ENCODE assay signal across 9 cellular contexts in genomic region chr16:568401-569258, GRCh38. TPM values are rescaled to one million over a fixed set of nuclear protein-coding genes. Genes with fewer than 3 reads are reported as not detected.
DNase-seq lines count a peak whose midpoint lies in the region; ATAC-seq and TF ChIP-seq lines count a peak whose summit lies in the region.
"Had no signal": no experiment of that assay in that cellular context is flagged by ENCODE, and none has a peak within 500 bp of the region (broad histone marks: within the 10 kb centered on the region; RNA-seq: fewer than 3 reads in every experiment).

No MANE protein-coding gene starts in this region.

- H3K9ac ChIP-seq in iPS-18a (ENCODE audit: low read length) (peak overlapping the region; percentile 62), subcutaneous abdominal adipose tissue (ENCODE audit: low read length in 5 of 5) (peak overlapping the region in 4 of 5 donors; percentile 56 to 83 (median 76))

- DNase-seq in T-helper 1 cell = no peak
- DNase-seq in WTC11 (ENCODE audit: low spot score) = no peak
- DNase-seq in pons (ENCODE audit: low spot score) = no peak
- DNase-seq in central memory CD4-positive, alpha-beta T cell = no peak
- DNase-seq in NCI-H1048 (lab: John Stamatoyannopoulos, UW) = no peak

- peak overlapping the region; percentile 82 for H3K4me3 Mint-ChIP-seq in T-helper 1 cell treated with Interleukin-12 subunit alpha and Interleukin-12 subunit beta and Interleukin-4 antibody, amounts not matched to agents 30 μg/mL and 1 μg/mL, for 36 hours
- H3K4me3 Mint-ChIP-seq in WTC11 = peak overlapping the region; percentile 85

- H3K27me3 Mint-ChIP-seq in T-helper 1 cell treated with Interleukin-12 subunit alpha and Interleukin-12 subunit beta and Interleukin-4 antibody, amounts not matched to agents 30 μg/mL and 1 μg/mL, for 36 hours (ENCODE audit: low read depth) = no peaks in the 10 kb centered on the region
- H3K27me3 Mint-ChIP-seq in WTC11 (ENCODE audit: low read depth) = no peaks in the 10 kb centered on the region; the same call in 1 of the 2 replicates

- no peak for ATAC-seq in WTC11

- H3K9me3 ChIP-seq in iPS-18a (ENCODE audit: control insufficient read depth, low read depth, low read length) (no peaks in the 10 kb centered on the region), subcutaneous abdominal adipose tissue (ENCODE audit: control insufficient read depth in 5 of 5, low read length in 5 of 5) (no peaks in the 10 kb centered on the region)

- H3K36me3 Mint-ChIP-seq in T-helper 1 cell treated with Interleukin-12 subunit alpha and Interleukin-12 subunit beta and Interleukin-4 antibody, amounts not matched to agents 30 μg/mL and 1 μg/mL, for 36 hours (ENCODE audit: low read depth) = no peaks in the 10 kb centered on the region
- no peaks in the 10 kb centered on the region for H3K36me3 Mint-ChIP-seq in WTC11

- no peaks in the 10 kb centered on the region for H3K9me3 Mint-ChIP-seq in T-helper 1 cell treated with Interleukin-12 subunit alpha and Interleukin-12 subunit beta and Interleukin-4 antibody, amounts not matched to agents 30 μg/mL and 1 μg/mL, for 36 hours
- H3K9me3 Mint-ChIP-seq in WTC11 = no peaks in the 10 kb centered on the region

- H3K27me3 ChIP-seq in iPS-18a (ENCODE audit: control insufficient read depth, insufficient read depth, low read length) (no peaks in the 10 kb centered on the region), subcutaneous abdominal adipose tissue (ENCODE audit: control insufficient read depth in 5 of 5, insufficient read depth in 4 of 5, low read length in 5 of 5) (peaks cover 0 to 2% (median 0%) of the 10 kb centered on the region in 5 donors)

- CTCF ChIA-PET in WTC11 (lab: Charles Lee) = interaction anchor here (1.2 to 1.7 kb wide), 3 partner anchors 8 to 35 kb away, joined by 3 to 6 read pairs (median 6); no protein-coding TSS in a partner anchor

- H3K27ac ChIP-seq in iPS-18a (ENCODE audit: low read length) = no peak overlapping the region
- peak overlapping the region; percentile 37 for H3K27ac ChIP-seq in subcutaneous abdominal adipose tissue (ENCODE audit: low read depth, low read length)

- POLR2A ChIA-PET in WTC11 (lab: Charles Lee) = interaction anchor here (1.2 kb wide), 1 partner anchor 19 kb away, joined by 3 read pairs; no protein-coding TSS in a partner anchor

- H3K36me3 ChIP-seq in iPS-18a (ENCODE audit: control insufficient read depth, low read depth, low read length) (no peaks in the 10 kb centered on the region), subcutaneous abdominal adipose tissue (ENCODE audit: control insufficient read depth in 5 of 5, insufficient read depth in 5 of 5, low read length in 5 of 5) (peaks cover 0 to 3% (median 0%) of the 10 kb centered on the region in 5 donors)

- peak overlapping the region; percentile 86 for H3K27ac Mint-ChIP-seq in T-helper 1 cell treated with Interleukin-12 subunit alpha and Interleukin-12 subunit beta and Interleukin-4 antibody, amounts not matched to agents 30 μg/mL and 1 μg/mL, for 36 hours
- peak overlapping the region; percentile 95 for H3K27ac Mint-ChIP-seq in WTC11

- no peak for TF ChIP-seq CTCF in WTC11 (IDR thresholded peaks at IDR 0.05)

- peak overlapping the region; percentile 59 for H3K4me3 ChIP-seq in iPS-18a (ENCODE audit: low read length)
- H3K4me3 ChIP-seq in subcutaneous abdominal adipose tissue (ENCODE audit: low read depth in 1 of 5, low read length in 5 of 5) = peak overlapping the region; percentile 51 to 85 (median 70)

- H3K4me1 Mint-ChIP-seq in T-helper 1 cell treated with Interleukin-12 subunit alpha and Interleukin-12 subunit beta and Interleukin-4 antibody, amounts not matched to agents 30 μg/mL and 1 μg/mL, for 36 hours (ENCODE audit: low read depth) = peaks cover 21% of the 10 kb centered on the region
- peaks cover 27% of the 10 kb centered on the region for H3K4me1 Mint-ChIP-seq in WTC11

- peaks cover 16% of the 10 kb centered on the region for H3K4me1 ChIP-seq in iPS-18a (ENCODE audit: control insufficient read depth, low read depth, low read length)
- H3K4me1 ChIP-seq in subcutaneous abdominal adipose tissue (ENCODE audit: control insufficient read depth in 5 of 5, insufficient read depth in 5 of 5, low read length in 5 of 5) = peaks cover 5 to 53% (median 44%) of the 10 kb centered on the region in 5 donors

TF ChIP-seq in WTC11, 78 proteins besides CTCF, POLR2A, EP300 and RAD21:
- TF ChIP-seq CREB1 (CRISPR knock-in tag; IDR thresholded peaks at IDR 0.05) = no peak
- TF ChIP-seq GABPB1 (CRISPR knock-in tag; IDR thresholded peaks at IDR 0.05) = no peak
- TF ChIP-seq MYBL2 (CRISPR knock-in tag; IDR thresholded peaks at IDR 0.05) = no peak
- no peak for TF ChIP-seq NR1H2 (CRISPR knock-in tag; IDR thresholded peaks at IDR 0.05)
- no peak for TF ChIP-seq RORB (CRISPR knock-in tag; IDR thresholded peaks at IDR 0.05)
- no peak for TF ChIP-seq FOXP1 (CRISPR knock-in tag; IDR thresholded peaks at IDR 0.05; ENCODE audit: borderline replicate concordance)
- TF ChIP-seq HMGA2 (CRISPR knock-in tag; IDR thresholded peaks at IDR 0.05) = no peak
- TF ChIP-seq NR2C2 (CRISPR knock-in tag; IDR thresholded peaks at IDR 0.05) = no peak
- TF ChIP-seq PRDM15 (CRISPR knock-in tag; IDR thresholded peaks at IDR 0.05) = no peak
- TF ChIP-seq MAX (CRISPR knock-in tag; IDR thresholded peaks at IDR 0.05) = no peak
- no peak for TF ChIP-seq GRHL2 (CRISPR knock-in tag; IDR thresholded peaks at IDR 0.05; ENCODE audit: insufficient replicate concordance, severe bottlenecking)
- TF ChIP-seq NFYB (CRISPR knock-in tag; conservative IDR thresholded peaks at IDR 0.05; ENCODE audit: low read depth) = no peak
- no peak for TF ChIP-seq CREM (CRISPR knock-in tag; IDR thresholded peaks at IDR 0.05)
- TF ChIP-seq FOXJ3 (CRISPR knock-in tag; IDR thresholded peaks at IDR 0.05; ENCODE audit: borderline replicate concordance) = no peak
- TF ChIP-seq GTF2I (CRISPR knock-in tag; conservative IDR thresholded peaks at IDR 0.05) = no peak
- TF ChIP-seq, protein P1, sequence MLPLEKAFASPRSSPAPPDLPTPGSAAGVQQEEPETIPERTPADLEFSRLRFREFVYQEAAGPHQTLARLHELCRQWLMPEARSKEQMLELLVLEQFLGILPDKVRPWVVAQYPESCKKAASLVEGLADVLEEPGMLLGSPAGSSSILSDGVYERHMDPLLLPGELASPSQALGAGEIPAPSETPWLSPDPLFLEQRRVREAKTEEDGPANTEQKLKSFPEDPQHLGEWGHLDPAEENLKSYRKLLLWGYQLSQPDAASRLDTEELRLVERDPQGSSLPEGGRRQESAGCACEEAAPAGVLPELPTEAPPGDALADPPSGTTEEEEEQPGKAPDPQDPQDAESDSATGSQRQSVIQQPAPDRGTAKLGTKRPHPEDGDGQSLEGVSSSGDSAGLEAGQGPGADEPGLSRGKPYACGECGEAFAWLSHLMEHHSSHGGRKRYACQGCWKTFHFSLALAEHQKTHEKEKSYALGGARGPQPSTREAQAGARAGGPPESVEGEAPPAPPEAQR (CRISPR knock-in tag; IDR thresholded peaks at IDR 0.05) = no peak

RNA-seq across cellular contexts. Expression of gene PIGQ, which starts 1.1 kb away (rescaled TPM):
- total RNA-seq in WTC11 (2021) = 57.7 to 63.7 TPM (median 60.8 TPM) in 3 replicates

RNA-seq across cellular contexts. Expression of gene NHLRC4, which starts 1.8 kb away (rescaled TPM):
- 0.76 to 0.92 TPM (median 0.87 TPM) in 3 replicates for total RNA-seq in WTC11 (2021)

RNA-seq across cellular contexts. Expression of gene PRR35, which starts 8.4 kb away (rescaled TPM):
- total RNA-seq in WTC11 (2021) = 0.72 to 1.1 TPM (median 0.94 TPM) in 3 replicates
- total RNA-seq: SK-MEL-5 had no signal

RNA-seq across cellular contexts. Expression of gene RAB40C, which starts 21.2 kb away (rescaled TPM):
- 22.5 to 28.0 TPM (median 26.2 TPM) in 3 replicates for total RNA-seq in WTC11 (2021)

RNA-seq across cellular contexts. Expression of gene CAPN15, which starts 41.1 kb away (rescaled TPM):
- total RNA-seq in WTC11 (2021) = 89.3 to 110 TPM (median 93.8 TPM) in 3 replicates
